8 cellular contexts compared by ENCODE assay signal in genomic region chr11:68212421-68213134, GRCh38. TPM values are rescaled to one million over a fixed set of nuclear protein-coding genes. Genes with fewer than 3 reads are reported as not detected.
DNase-seq lines count a peak whose midpoint lies in the region; ATAC-seq lines count a peak whose summit lies in the region.

No MANE protein-coding gene starts in this region.

- peak overlapping the region; percentile 84 for H3K4me3 Mint-ChIP-seq in activated CD4-positive, alpha-beta memory T cell treated with anti-CD3 and anti-CD28 coated beads for 36 hours
- peak overlapping the region; percentile 91 for H3K4me3 Mint-ChIP-seq in memory B cell

- CTCF ChIA-PET in activated CD4-positive, alpha-beta memory T cell treated with anti-CD3 and anti-CD28 coated beads for 36 hours (lab: Charles Lee), result interaction anchor here (0.6 to 4.6 kb wide), 3 partner anchors 21 to 174 kb away, joined by 3 to 35 read pairs (median 5); partner anchors contain the start of gene TCIRG1

- POLR2A ChIA-PET in activated CD4-positive, alpha-beta memory T cell treated with anti-CD3 and anti-CD28 coated beads for 36 hours (lab: Charles Lee), result no interaction called here

- peaks cover 47% of the 10 kb centered on the region for H3K4me1 Mint-ChIP-seq in activated CD4-positive, alpha-beta memory T cell treated with anti-CD3 and anti-CD28 coated beads for 36 hours (ENCODE audit: low read depth)
- peaks cover 36% of the 10 kb centered on the region for H3K4me1 Mint-ChIP-seq in memory B cell

- peaks cover 2% of the 10 kb centered on the region for H3K36me3 Mint-ChIP-seq in activated CD4-positive, alpha-beta memory T cell treated with anti-CD3 and anti-CD28 coated beads for 36 hours
- no peaks in the 10 kb centered on the region for H3K36me3 Mint-ChIP-seq in memory B cell

- DNase-seq in NCI-H345 (lab: John Stamatoyannopoulos, UW), result peak; percentile 51
- no peak for DNase-seq in NCI-H345 treated with DMSO at 0.1 percent for 48 hours (lab: John Stamatoyannopoulos, UW; ENCODE audit: unreplicated experiment)
- DNase-seq in NCI-H460 (ENCODE audit: extremely low read depth, low read depth), result peak; percentile 41
- peak; percentile 75 for DNase-seq in activated CD4-positive, alpha-beta memory T cell treated with anti-CD3 and anti-CD28 coated beads for 36 hours
- DNase-seq in effector memory CD4-positive, alpha-beta T cell, result peak; percentile 38 to 51 (median 47)
- peak; percentile 42 to 59 for DNase-seq in memory B cell (ENCODE audit: low spot score in 2 of 2)
- peak; percentile 49 to 54 for DNase-seq in stimulated activated CD8-positive, alpha-beta memory T cell treated with anti-CD3 and anti-CD28 coated beads, Interleukin-2, amount 100 ng/mL, for 48 hours (ENCODE audit: low read depth in 2 of 2)

- peaks cover 6% of the 10 kb centered on the region for H3K27me3 Mint-ChIP-seq in activated CD4-positive, alpha-beta memory T cell treated with anti-CD3 and anti-CD28 coated beads for 36 hours
- no peaks in the 10 kb centered on the region for H3K27me3 Mint-ChIP-seq in memory B cell

- H3K27ac Mint-ChIP-seq in activated CD4-positive, alpha-beta memory T cell treated with anti-CD3 and anti-CD28 coated beads for 36 hours, result peak overlapping the region; percentile 83
- peak overlapping the region; percentile 93 for H3K27ac Mint-ChIP-seq in memory B cell

- peak overlapping the region; percentile 97 for H3K4me3 ChIP-seq in effector memory CD4-positive, alpha-beta T cell (ENCODE audit: insufficient read depth, low read depth, low read length, poor library complexity, severe bottlenecking)

- no peaks in the 10 kb centered on the region for H3K36me3 ChIP-seq in effector memory CD4-positive, alpha-beta T cell (ENCODE audit: control insufficient read depth, insufficient read depth, low read length)

- no peaks in the 10 kb centered on the region for H3K9me3 ChIP-seq in effector memory CD4-positive, alpha-beta T cell (ENCODE audit: control insufficient read depth, low read length)

- H3K27ac ChIP-seq in effector memory CD4-positive, alpha-beta T cell (ENCODE audit: insufficient read depth, low read length, poor library complexity, severe bottlenecking), result peak overlapping the region; percentile 83

- intact Hi-C loops in activated CD4-positive, alpha-beta memory T cell treated with anti-CD3 and anti-CD28 coated beads for 36 hours (cut with micrococcal nuclease), result loop anchor here (5.0 to 10.0 kb wide), 2 partner anchors 62 to 85 kb away; partner anchors contain the start of gene C11orf24

- no peaks in the 10 kb centered on the region for H3K27me3 ChIP-seq in effector memory CD4-positive, alpha-beta T cell (replicated peaks; ENCODE audit: control insufficient read depth, insufficient read depth, low read length, poor library complexity, severe bottlenecking)

- peaks cover 22% of the 10 kb centered on the region for H3K4me1 ChIP-seq in effector memory CD4-positive, alpha-beta T cell (ENCODE audit: control insufficient read depth, insufficient read depth, low read length, poor library complexity, severe bottlenecking)

- ATAC-seq in HG02970 (IDR thresholded peaks at IDR 0.05; ENCODE audit: low FRiP score, unreplicated experiment) (peak; percentile 61), memory B cell (ENCODE audit: low read depth) (peak; percentile 63)

- no peaks in the 10 kb centered on the region for H3K9me3 Mint-ChIP-seq in activated CD4-positive, alpha-beta memory T cell treated with anti-CD3 and anti-CD28 coated beads for 36 hours
- no peaks in the 10 kb centered on the region for H3K9me3 Mint-ChIP-seq in memory B cell

RNA-seq across cellular contexts. Expression of gene KMT5B, which starts 0.5 kb away (rescaled TPM):
- total RNA-seq in NCI-H460 (2014; rRNA removed; shearing (Covaris generic)), result 16.7 and 21.2 TPM in 2 replicates
- polyA plus RNA-seq in NCI-H460 (2014; cell fraction: nucleus; rRNA removed), result 7.9 and 9.6 TPM in 2 replicates
- total RNA-seq in activated CD4-positive, alpha-beta memory T cell treated with anti-CD3 and anti-CD28 coated beads for 36 hours, result 10 to 100 TPM; 18.5 to 21.2 TPM

RNA-seq across cellular contexts. Expression of gene C11orf24, which starts 59.2 kb away (rescaled TPM):
- total RNA-seq in NCI-H460 (2014; rRNA removed; shearing (Covaris generic)), result 31.5 and 34.5 TPM in 2 replicates
- 37.7 and 75.2 TPM in 2 replicates for polyA plus RNA-seq in NCI-H460 (2014; cell fraction: nucleus; rRNA removed)
- 10 to 100 TPM; 28.0 to 28.9 TPM for total RNA-seq in activated CD4-positive, alpha-beta memory T cell treated with anti-CD3 and anti-CD28 coated beads for 36 hours
